Comparison of ENCODE assay signal across 8 cellular contexts in the genomic region with DNA sequence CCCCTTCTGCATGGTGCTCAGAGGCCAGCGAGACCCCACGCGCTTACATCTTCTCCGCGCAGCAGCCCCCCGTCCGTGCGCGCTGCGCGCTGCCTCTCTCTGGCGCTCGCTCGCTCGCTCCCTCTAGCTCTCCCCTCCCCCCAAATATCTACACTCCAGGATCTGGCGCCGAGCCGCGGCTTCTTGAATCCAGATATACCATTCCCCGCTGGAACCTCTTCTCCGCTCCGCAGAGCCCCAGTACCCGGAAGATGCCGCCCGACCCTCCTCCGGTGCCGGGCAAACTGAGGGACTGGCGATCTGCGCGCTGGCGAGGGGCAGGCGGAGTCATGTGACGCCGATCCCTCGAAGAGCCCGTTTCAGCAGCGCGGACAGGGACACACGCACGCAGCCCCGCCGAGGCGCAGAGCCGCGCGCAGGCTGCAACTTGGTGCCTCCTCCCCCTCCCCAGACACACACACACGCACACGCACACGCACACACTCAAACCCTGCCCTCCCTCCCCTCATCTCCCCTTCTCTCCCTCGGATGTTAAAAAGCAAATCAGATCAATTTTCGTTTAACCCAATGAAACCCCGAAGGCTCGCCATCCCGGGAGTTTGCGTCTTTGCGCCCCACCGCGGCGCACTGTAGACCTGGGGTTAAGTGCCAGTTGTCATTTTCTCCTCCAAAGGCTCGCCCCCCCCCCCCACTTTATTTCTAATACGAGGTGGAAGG. TPM values are rescaled to one million over a fixed set of nuclear protein-coding genes. Genes with fewer than 3 reads are reported as not detected.
A peak's percentile ranks its signal among the peaks of the same experiment; 100 is the strongest.
DNase-seq lines count a peak whose midpoint lies in the region; ATAC-seq and TF ChIP-seq lines count a peak whose summit lies in the region.

A gene with protein sequence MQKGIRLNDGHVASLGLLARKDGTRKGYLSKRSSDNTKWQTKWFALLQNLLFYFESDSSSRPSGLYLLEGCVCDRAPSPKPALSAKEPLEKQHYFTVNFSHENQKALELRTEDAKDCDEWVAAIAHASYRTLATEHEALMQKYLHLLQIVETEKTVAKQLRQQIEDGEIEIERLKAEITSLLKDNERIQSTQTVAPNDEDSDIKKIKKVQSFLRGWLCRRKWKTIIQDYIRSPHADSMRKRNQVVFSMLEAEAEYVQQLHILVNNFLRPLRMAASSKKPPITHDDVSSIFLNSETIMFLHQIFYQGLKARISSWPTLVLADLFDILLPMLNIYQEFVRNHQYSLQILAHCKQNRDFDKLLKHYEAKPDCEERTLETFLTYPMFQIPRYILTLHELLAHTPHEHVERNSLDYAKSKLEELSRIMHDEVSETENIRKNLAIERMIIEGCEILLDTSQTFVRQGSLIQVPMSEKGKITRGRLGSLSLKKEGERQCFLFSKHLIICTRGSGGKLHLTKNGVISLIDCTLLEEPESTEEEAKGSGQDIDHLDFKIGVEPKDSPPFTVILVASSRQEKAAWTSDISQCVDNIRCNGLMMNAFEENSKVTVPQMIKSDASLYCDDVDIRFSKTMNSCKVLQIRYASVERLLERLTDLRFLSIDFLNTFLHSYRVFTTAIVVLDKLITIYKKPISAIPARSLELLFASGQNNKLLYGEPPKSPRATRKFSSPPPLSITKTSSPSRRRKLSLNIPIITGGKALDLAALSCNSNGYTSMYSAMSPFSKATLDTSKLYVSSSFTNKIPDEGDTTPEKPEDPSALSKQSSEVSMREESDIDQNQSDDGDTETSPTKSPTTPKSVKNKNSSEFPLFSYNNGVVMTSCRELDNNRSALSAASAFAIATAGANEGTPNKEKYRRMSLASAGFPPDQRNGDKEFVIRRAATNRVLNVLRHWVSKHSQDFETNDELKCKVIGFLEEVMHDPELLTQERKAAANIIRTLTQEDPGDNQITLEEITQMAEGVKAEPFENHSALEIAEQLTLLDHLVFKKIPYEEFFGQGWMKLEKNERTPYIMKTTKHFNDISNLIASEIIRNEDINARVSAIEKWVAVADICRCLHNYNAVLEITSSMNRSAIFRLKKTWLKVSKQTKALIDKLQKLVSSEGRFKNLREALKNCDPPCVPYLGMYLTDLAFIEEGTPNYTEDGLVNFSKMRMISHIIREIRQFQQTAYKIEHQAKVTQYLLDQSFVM (N-terminal part only) (minus strand): TSS at position 294 of the 717 bp plus-strand sequence. CDS start 282 bp downstream, at position 12.

- peak within 1 kb of the TSS; percentile 29 for H2AFZ ChIP-seq in neural cell (ENCODE audit: low read depth, low read length)

- H3K79me2 ChIP-seq in neural cell (replicated peaks; ENCODE audit: insufficient read depth, low read length) = no peaks in the 10 kb centered on the region

- peak; percentile 50 for TF ChIP-seq CTCF in neural cell (IDR thresholded peaks at IDR 0.05; ENCODE audit: poor library complexity, severe bottlenecking)

- H3K36me3 ChIP-seq in ectodermal cell (ENCODE audit: control insufficient read depth, insufficient read depth, low read length) (no peaks in the 10 kb centered on the region), neural cell (ENCODE audit: insufficient read depth, low read length) (no peaks in the 10 kb centered on the region)

- WGBS in ectodermal cell, 2 experiments = 0% methylated on average over 60 to 61 of the region's 61 CpGs

- peak within 1 kb of the TSS; percentile 84 for H3K9ac ChIP-seq in neural cell (ENCODE audit: low read length)

- DNase-seq in Ammon's horn (ENCODE audit: low spot score) (peak; percentile 55), KBM-7 (peak; percentile 33), COLO829 (ENCODE audit: low spot score) (no peak)
- no peak for DNase-seq in stimulated activated CD4-positive, alpha-beta T cell treated with anti-CD3 and anti-CD28 coated beads, Interleukin-2, amount 100 ng/mL, for 48 hours

- H3K27ac ChIP-seq in ectodermal cell (ENCODE audit: insufficient read depth, low read depth, low read length, poor library complexity, severe bottlenecking) (no peak within 1 kb of the TSS), neural cell (ENCODE audit: low read length) (peak within 1 kb of the TSS; percentile 89)

- no peaks in the 10 kb centered on the region for H3F3A ChIP-seq in neural cell (ENCODE audit: insufficient read depth, low read length, poor library complexity, severe bottlenecking)

- peaks cover 3% of the 10 kb centered on the region for H4K20me1 ChIP-seq in neural cell (ENCODE audit: insufficient read depth)

- in situ Hi-C loops in KBM-7 (cut with MboI; ENCODE audit: low pct_unique_long_range_greater_than_20kb, low sequenced_read_pairs) = no loop called here

- H3K4me3 ChIP-seq in ectodermal cell (ENCODE audit: insufficient read depth, low read depth, low read length) (peak within 1 kb of the TSS; percentile 24), neural cell (ENCODE audit: low read length) (peak within 1 kb of the TSS; percentile 98)

- no peaks in the 10 kb centered on the region for H3K9me2 ChIP-seq in neural cell (ENCODE audit: insufficient read depth, low read length)

- TF ChIP-seq RAD21 in neural cell (conservative IDR thresholded peaks at IDR 0.05) = no peak

- H3K4me2 ChIP-seq in neural cell (ENCODE audit: low read length) = peak within 1 kb of the TSS; percentile 54

- TF ChIP-seq EP300 in neural cell (conservative IDR thresholded peaks at IDR 0.05; ENCODE audit: poor library complexity, severe bottlenecking) = peak; percentile 59

- ATAC-seq in HG03342 (IDR thresholded peaks at IDR 0.05; ENCODE audit: unreplicated experiment) (no peak), HG03175 (IDR thresholded peaks at IDR 0.05; ENCODE audit: unreplicated experiment) (no peak)

- H3K9me3 ChIP-seq in ectodermal cell (ENCODE audit: control insufficient read depth, low read length) (no peaks in the 10 kb centered on the region), neural cell (ENCODE audit: low read length) (no peaks in the 10 kb centered on the region)

- peaks cover 97% of the 10 kb centered on the region for H3K27me3 ChIP-seq in ectodermal cell (ENCODE audit: control insufficient read depth, insufficient read depth, low read length, poor library complexity, severe bottlenecking)
- H3K27me3 ChIP-seq in neural cell (ENCODE audit: insufficient read depth, low read depth, low read length) = peaks cover 70% of the 10 kb centered on the region

- peaks cover 9% of the 10 kb centered on the region for H3K4me1 ChIP-seq in ectodermal cell (ENCODE audit: control insufficient read depth, insufficient read depth, low read length)

TF ChIP-seq in neural cell, 6 proteins besides CTCF, POLR2A, EP300 and RAD21:
- TF ChIP-seq EZH2 (IDR thresholded peaks at IDR 0.05; ENCODE audit: borderline replicate concordance, insufficient read depth, low read length, poor library complexity, severe bottlenecking) (no peak), POLR2AphosphoS5 (IDR thresholded peaks at IDR 0.05) (peak; percentile 72), TAF1 (IDR thresholded peaks at IDR 0.05; ENCODE audit: low read depth) (peak; percentile 58), SMC3 (conservative IDR thresholded peaks at IDR 0.05; ENCODE audit: poor library complexity) (peak; percentile 43), MXI1 (conservative IDR thresholded peaks at IDR 0.05; ENCODE audit: poor library complexity, severe bottlenecking) (peak; percentile 80)
- TF ChIP-seq, protein P1, sequence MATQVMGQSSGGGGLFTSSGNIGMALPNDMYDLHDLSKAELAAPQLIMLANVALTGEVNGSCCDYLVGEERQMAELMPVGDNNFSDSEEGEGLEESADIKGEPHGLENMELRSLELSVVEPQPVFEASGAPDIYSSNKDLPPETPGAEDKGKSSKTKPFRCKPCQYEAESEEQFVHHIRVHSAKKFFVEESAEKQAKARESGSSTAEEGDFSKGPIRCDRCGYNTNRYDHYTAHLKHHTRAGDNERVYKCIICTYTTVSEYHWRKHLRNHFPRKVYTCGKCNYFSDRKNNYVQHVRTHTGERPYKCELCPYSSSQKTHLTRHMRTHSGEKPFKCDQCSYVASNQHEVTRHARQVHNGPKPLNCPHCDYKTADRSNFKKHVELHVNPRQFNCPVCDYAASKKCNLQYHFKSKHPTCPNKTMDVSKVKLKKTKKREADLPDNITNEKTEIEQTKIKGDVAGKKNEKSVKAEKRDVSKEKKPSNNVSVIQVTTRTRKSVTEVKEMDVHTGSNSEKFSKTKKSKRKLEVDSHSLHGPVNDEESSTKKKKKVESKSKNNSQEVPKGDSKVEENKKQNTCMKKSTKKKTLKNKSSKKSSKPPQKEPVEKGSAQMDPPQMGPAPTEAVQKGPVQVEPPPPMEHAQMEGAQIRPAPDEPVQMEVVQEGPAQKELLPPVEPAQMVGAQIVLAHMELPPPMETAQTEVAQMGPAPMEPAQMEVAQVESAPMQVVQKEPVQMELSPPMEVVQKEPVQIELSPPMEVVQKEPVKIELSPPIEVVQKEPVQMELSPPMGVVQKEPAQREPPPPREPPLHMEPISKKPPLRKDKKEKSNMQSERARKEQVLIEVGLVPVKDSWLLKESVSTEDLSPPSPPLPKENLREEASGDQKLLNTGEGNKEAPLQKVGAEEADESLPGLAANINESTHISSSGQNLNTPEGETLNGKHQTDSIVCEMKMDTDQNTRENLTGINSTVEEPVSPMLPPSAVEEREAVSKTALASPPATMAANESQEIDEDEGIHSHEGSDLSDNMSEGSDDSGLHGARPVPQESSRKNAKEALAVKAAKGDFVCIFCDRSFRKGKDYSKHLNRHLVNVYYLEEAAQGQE (IDR thresholded peaks at IDR 0.05; ENCODE audit: borderline replicate concordance) = peak; percentile 67

RNA-seq across cellular contexts. Expression of the gene that starts here (rescaled TPM):
- polyA plus RNA-seq in ectodermal cell (2013, experiment 1 of 4) = 0.24 TPM
- polyA plus RNA-seq in ectodermal cell (2013, experiment 2 of 4) = 0.05 TPM
- polyA plus RNA-seq in ectodermal cell (2013, experiment 3 of 4) = 0.16 TPM
- 0.28 TPM for polyA plus RNA-seq in ectodermal cell (2013, experiment 4 of 4)
- 11.0 and 17.0 TPM in 2 replicates for polyA plus RNA-seq in neural cell
- 33.1 and 38.5 TPM in 2 replicates for polyA minus RNA-seq in neural cell

Comparison
In these comparisons a context has a peak if more than half of its experiments do, and no peak if none do; other contexts are left out.
1. DNase-seq: peak in Ammon's horn (single experiment) and KBM-7 (single experiment); none in COLO829 (single experiment) and stimulated activated CD4-positive, alpha-beta T cell treated with anti-CD3 and anti-CD28 coated beads, Interleukin-2, amount 100 ng/mL, for 48 hours (0 of 2).